In the genomic region with DNA sequence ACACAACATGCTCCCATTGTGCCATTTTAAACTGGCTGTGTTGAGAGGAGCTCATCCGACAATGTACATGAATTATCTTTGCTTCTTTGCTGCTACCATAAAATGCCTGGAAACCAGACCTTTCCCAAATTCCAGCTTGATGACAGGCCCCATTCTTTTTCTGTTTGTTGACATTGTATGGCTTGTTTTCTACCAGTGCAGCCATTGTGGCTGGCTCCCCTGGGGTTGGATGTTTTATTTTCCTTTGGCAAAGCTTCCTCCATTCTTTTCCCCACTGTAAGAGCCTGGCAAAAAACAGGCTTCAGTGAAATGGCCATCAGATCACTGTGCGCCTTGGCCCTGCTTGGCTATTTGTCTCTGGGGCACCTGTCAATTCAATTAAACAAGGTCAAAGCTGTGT, we compare ENCODE assay signal across 10 cellular contexts.
"Had no signal": no experiment of that assay in that cellular context is flagged by ENCODE, and none has a peak within 500 bp of the region (broad histone marks: within the 10 kb centered on the region; RNA-seq: fewer than 3 reads in every experiment).

No MANE protein-coding gene starts in this region.

- DNase-seq: activated CD4-positive, CD25-positive, alpha-beta regulatory T cell treated with anti-CD3 and anti-CD28 coated beads, Interleukin-2, amount 50 U/mL, for 72 hours; activated naive CD4-positive, alpha-beta T cell treated with anti-CD3 and anti-CD28 coated beads, Interleukin-2, amount 10 ng/mL, durations not matched to agents 7 days and 5 days; mucosa of descending colon; naive thymus-derived CD4-positive, alpha-beta T cell; stimulated activated CD4-positive, alpha-beta T cell treated with anti-CD3 and anti-CD28 coated beads, Interleukin-4, amount 100 ng/mL, for 1 hour; stimulated activated naive B cell treated with anti-CD40 and anti-IgM and Interleukin-4, amounts not matched to agents 10 μg/mL and 1 μg/mL and 100 μg/mL, for 72 hours; T1000; tibial artery had no signal

- H3K4me1 ChIP-seq: right atrium auricular region, tibial artery had no signal

- H3K27me3 ChIP-seq: neutrophil, right atrium auricular region, tibial artery had no signal

- H3K9me3 ChIP-seq: mucosa of descending colon, neutrophil, right atrium auricular region, tibial artery had no signal

- H3K4me3 ChIP-seq: mucosa of descending colon, right atrium auricular region, tibial artery had no signal

- H3K27ac ChIP-seq: neutrophil, right atrium auricular region, tibial artery had no signal

- H3K36me3 ChIP-seq: neutrophil, right atrium auricular region, tibial artery had no signal

- ATAC-seq: mucosa of descending colon; naive thymus-derived CD4-positive, alpha-beta T cell; stimulated activated naive B cell treated with anti-CD40 and anti-IgM and Interleukin-4, amounts not matched to agents 10 μg/mL and 1 μg/mL and 100 μg/mL, for 72 hours had no signal
